Comparison of ENCODE assay signal across 2 cellular contexts in genomic region chr6:35698430-35698829, GRCh38. TPM values are rescaled to one million over a fixed set of nuclear protein-coding genes. Genes with fewer than 3 reads are reported as not detected.
"Had no signal": no experiment of that assay in that cellular context is flagged by ENCODE, and none has a peak within 500 bp of the region (broad histone marks: within the 10 kb centered on the region; RNA-seq: fewer than 3 reads in every experiment).

No MANE protein-coding gene starts in this region.

RNA-seq across cellular contexts. Expression of gene ARMC12, which starts 38.4 kb away (rescaled TPM):
- total RNA-seq: ascending aorta, glomerular endothelial cell had no signal
